In genomic region chr18:65983750-65984149, GRCh38 we compare ENCODE assay signal across 19 cellular contexts.
A peak's percentile ranks its signal among the peaks of the same experiment; 100 is the strongest.
DNase-seq lines count a peak whose midpoint lies in the region; ATAC-seq and TF ChIP-seq lines count a peak whose summit lies in the region.
"Had no signal": no experiment of that assay in that cellular context is flagged by ENCODE, and none has a peak within 500 bp of the region (broad histone marks: within the 10 kb centered on the region; RNA-seq: fewer than 3 reads in every experiment).

No MANE protein-coding gene starts in this region.

- ATAC-seq in GM18505 (IDR thresholded peaks at IDR 0.05; ENCODE audit: unreplicated experiment), result no peak
- ATAC-seq: heart left ventricle, lower lobe of right lung, Right ventricle myocardium inferior had no signal

- no peaks in the 10 kb centered on the region for H3K27me3 Mint-ChIP-seq in brain
- H3K27me3 Mint-ChIP-seq: activated B cell treated with CpG ODN at 0.5 μM for 24 hours, B cell had no signal

- peaks cover 3 to 9% (median 7%) of the 10 kb centered on the region in 5 experiments for H3K9me3 Mint-ChIP-seq in brain

- no peaks in the 10 kb centered on the region for H3K36me3 Mint-ChIP-seq in brain

- peak; percentile 17 to 33 for TF ChIP-seq CTCF in brain (conservative IDR thresholded peaks at IDR 0.05)

- no peak for TF ChIP-seq POLR2A in GM18505 (IDR thresholded peaks at IDR 0.05; ENCODE audit: borderline replicate concordance, extremely low read depth, insufficient read depth, insufficient read length)

- no peak overlapping the region for H3K27ac Mint-ChIP-seq in brain
- H3K27ac Mint-ChIP-seq: activated B cell treated with CpG ODN at 0.5 μM for 24 hours, B cell had no signal

- peaks cover 9% of the 10 kb centered on the region for H3K4me1 Mint-ChIP-seq in brain
- H3K4me1 Mint-ChIP-seq: activated B cell treated with CpG ODN at 0.5 μM for 24 hours, B cell had no signal

- no peak overlapping the region for H3K4me3 Mint-ChIP-seq in brain
- H3K4me3 Mint-ChIP-seq: activated B cell treated with CpG ODN at 0.5 μM for 24 hours, B cell had no signal

- DNase-seq in AML-193 (lab: John Stamatoyannopoulos, UW) (peak; percentile 4 to 10), DMS114 treated with DMSO at 0.1 percent for 48 hours (lab: John Stamatoyannopoulos, UW; ENCODE audit: unreplicated experiment) (peak; percentile 1), NCI-H526 treated with DMSO at 0.1 percent for 48 hours (lab: John Stamatoyannopoulos, UW) (peak; percentile 5), NCI-H187 treated with DMSO at 0.1 percent for 48 hours (lab: John Stamatoyannopoulos, UW) (no peak), kidney tubule cell (ENCODE audit: low spot score) (no peak), inferior parietal cortex (ENCODE audit: extremely low spot score) (no peak)
- DNase-seq: activated B cell treated with CpG ODN at 0.5 μM for 24 hours, DMS153, GM23248, heart left ventricle, KG1, lower lobe of right lung, NCI-H187, posterior cingulate gyrus, T-helper 2 cell had no signal

Comparison
In these comparisons a context has a peak if more than half of its experiments do, and no peak if none do; other contexts are left out.
1. DNase-seq: peak in AML-193 (2 of 2), DMS114 treated with DMSO at 0.1 percent for 48 hours (single experiment) and NCI-H526 treated with DMSO at 0.1 percent for 48 hours (single experiment); none in NCI-H187 treated with DMSO at 0.1 percent for 48 hours (single experiment), kidney tubule cell (single experiment) and inferior parietal cortex (single experiment).